In genomic region chr7:87876759-87877234, GRCh38 we compare ENCODE assay signal across 8 cellular contexts.
DNase-seq lines count a peak whose midpoint lies in the region; ATAC-seq lines count a peak whose summit lies in the region.

No MANE protein-coding gene starts in this region.

- peak; percentile 87 for DNase-seq in DMS53 (lab: John Stamatoyannopoulos, UW)
- DNase-seq in NCI-H69 (lab: John Stamatoyannopoulos, UW), result peak; percentile 83
- peak; percentile 32 for DNase-seq in activated T-cell treated with anti-CD3 and anti-CD28 coated beads for 1 hour (ENCODE audit: low read depth)
- peak; percentile 10 for DNase-seq in epithelial cell of prostate (ENCODE audit: low read depth, low spot score)
- peak; percentile 27 for DNase-seq in middle frontal gyrus (ENCODE audit: extremely low spot score, low spot score)
- peak; percentile 24 for DNase-seq in stimulated activated CD8-positive, alpha-beta memory T cell treated with anti-CD3 and anti-CD28 coated beads, Interleukin-4, amount 100 ng/mL, for 24 hours (ENCODE audit: low read depth)

- ATAC-seq in HG02763 (IDR thresholded peaks at IDR 0.05; ENCODE audit: unreplicated experiment) (peak; percentile 7), GM18858 (IDR thresholded peaks at IDR 0.05; ENCODE audit: unreplicated experiment) (no peak)

- H3K27ac ChIP-seq in epithelial cell of prostate, result peak overlapping the region; percentile 87

Comparison
In these comparisons a context has a peak if more than half of its experiments do, and no peak if none do; other contexts are left out.
1. DNase-seq: peak in every context shown above with its lines; median percentile 87 in DMS53; 83 in NCI-H69; 32 in activated T-cell treated with anti-CD3 and anti-CD28 coated beads for 1 hour; 27 in middle frontal gyrus; 24 in stimulated activated CD8-positive, alpha-beta memory T cell treated with anti-CD3 and anti-CD28 coated beads, Interleukin-4, amount 100 ng/mL, for 24 hours; 10 in epithelial cell of prostate.